In genomic region chr10:86757110-86757790, GRCh38 we compare ENCODE assay signal across 8 cellular contexts. TPM values are rescaled to one million over a fixed set of nuclear protein-coding genes. Genes with fewer than 3 reads are reported as not detected.
DNase-seq lines count a peak whose midpoint lies in the region; ATAC-seq and TF ChIP-seq lines count a peak whose summit lies in the region.

No MANE protein-coding gene starts in this region.

- H2BK20ac ChIP-seq in H9 (ENCODE audit: low read depth, low read length, poor library complexity, severe bottlenecking) = no peak overlapping the region

- H4K20me1 ChIP-seq in H9 (ENCODE audit: control insufficient read depth, insufficient read depth, insufficient read length) = peaks cover 4% of the 10 kb centered on the region

- H3K79me1 ChIP-seq in H9 (ENCODE audit: insufficient read depth, low read depth, low read length, poor library complexity, severe bottlenecking) = peaks cover 3% of the 10 kb centered on the region

- H3K27me3 ChIP-seq in H9 (ENCODE audit: insufficient read depth, low read length) (no peaks in the 10 kb centered on the region), iPS DF 6.9 (ENCODE audit: control insufficient read depth, insufficient read depth, low read length) (no peaks in the 10 kb centered on the region)

- H3K4me1 ChIP-seq in H9 (ENCODE audit: insufficient read depth, low read length) (peaks cover 4% of the 10 kb centered on the region; the same call in 1 of the 2 replicates), iPS DF 6.9 (ENCODE audit: control insufficient read depth, insufficient read depth, low read length) (peaks cover 4% of the 10 kb centered on the region; the same call in 1 of the 2 replicates)

- no peak for ATAC-seq in HG03469 (IDR thresholded peaks at IDR 0.05; ENCODE audit: unreplicated experiment)

- DNase-seq in CD14-positive monocyte (ENCODE audit: low spot score) = no peak
- DNase-seq in H9 = no peak
- peak; percentile 81 for DNase-seq in OCI-M1 (lab: John Stamatoyannopoulos, UW)
- DNase-seq in amniotic epithelial cell (ENCODE audit: low read depth) = peak; percentile 53
- DNase-seq in iPS DF 6.9 (ENCODE audit: low read depth, low spot score) = no peak
- no peak for DNase-seq in skeletal muscle cell (ENCODE audit: low read depth)
- no peak for DNase-seq in NCI-H2029 treated with DMSO at 0.1 percent for 48 hours (lab: John Stamatoyannopoulos, UW)

- H3K23ac ChIP-seq in H9 (ENCODE audit: insufficient read length, low read depth, low read length) = no peak overlapping the region

- H3K27ac ChIP-seq in H9 (ENCODE audit: insufficient read length, low read depth, low read length) (no peak overlapping the region), iPS DF 6.9 (ENCODE audit: low read length) (no peak overlapping the region)

- H3K4me3 Mint-ChIP-seq in CD14-positive monocyte (peak overlapping the region; percentile 79 to 83), H9 (peak overlapping the region; percentile 91 to 93)

- H3K36me3 Mint-ChIP-seq in CD14-positive monocyte (peaks cover 2 to 8% of the 10 kb centered on the region in 2 donors), H9 (ENCODE audit: insufficient read depth in 1 of 3, low read depth in 3 of 3) (peaks cover 4 to 10% (median 8%) of the 10 kb centered on the region in 3 experiments; a peak in 4 of 7 replicates)

- peaks cover 67 to 88% (median 76%) of the 10 kb centered on the region in 3 donors for H3K27me3 Mint-ChIP-seq in CD14-positive monocyte (ENCODE audit: low read depth in 3 of 3)
- H3K27me3 Mint-ChIP-seq in H9 (ENCODE audit: low read depth) = no peaks in the 10 kb centered on the region

- TF ChIP-seq CTCF in CD14-positive monocyte (IDR thresholded peaks at IDR 0.05) (no peak), H9 (conservative IDR thresholded peaks at IDR 0.05) (no peak; the same call in 2 of the 3 replicates)

- no peak overlapping the region for H4K5ac ChIP-seq in H9 (ENCODE audit: insufficient read length, low read depth, low read length)

- no peak overlapping the region for H4K8ac ChIP-seq in H9 (replicated peaks; ENCODE audit: insufficient read length, low read depth, low read length)

- H3K4me3 ChIP-seq in iPS DF 6.9 (ENCODE audit: low read length) (peak overlapping the region; percentile 100), skeletal muscle cell (ENCODE audit: low read depth, low read length) (peak overlapping the region; percentile 89)

- no peak overlapping the region for H2AFZ ChIP-seq in H9 (ENCODE audit: low read length)

- no peak overlapping the region for H4K91ac ChIP-seq in H9 (ENCODE audit: insufficient read length, low read depth, low read length)

- H3K4me1 Mint-ChIP-seq in CD14-positive monocyte (peaks cover 19% of the 10 kb centered on the region), H9 (peaks cover 63 to 64% of the 10 kb centered on the region in 2 experiments)

- H3T11ph ChIP-seq in H9 (ENCODE audit: low read length) = no peak overlapping the region

- no peak overlapping the region for H2AK5ac ChIP-seq in H9 (ENCODE audit: insufficient read length, low read length)

- H3K14ac ChIP-seq in H9 (ENCODE audit: insufficient read depth, low read length) = peak overlapping the region; percentile 93

- WGBS in H9 (ENCODE audit: extremely low coverage, insufficient read length, low lambda C conversion rate) = no CpG with 5 or more reads among the region's 42 CpGs
- no CpG with 5 or more reads among the region's 42 CpGs for WGBS in iPS DF 6.9 (ENCODE audit: insufficient coverage, insufficient read length)

- peak overlapping the region; percentile 64 for H3K4me2 ChIP-seq in H9 (ENCODE audit: insufficient read depth, insufficient read length, low read length)

- H3K23me2 ChIP-seq in H9 (ENCODE audit: insufficient read length, low read depth, low read length, poor library complexity, severe bottlenecking) = no peaks in the 10 kb centered on the region

- no peak overlapping the region for H2BK15ac ChIP-seq in H9 (ENCODE audit: low read depth, low read length)

- intact Hi-C loops in CD14-positive monocyte (cut with micrococcal nuclease) = no loop called here

- no peak overlapping the region for H3K56ac ChIP-seq in H9 (ENCODE audit: insufficient read length, low read depth, low read length)

- peak overlapping the region; percentile 87 for H3K9ac ChIP-seq in H9 (ENCODE audit: extremely low read depth, insufficient read length, low read length)

- peaks cover 55% of the 10 kb centered on the region for H3K79me2 ChIP-seq in H9 (ENCODE audit: insufficient read depth, low read length)

- no peaks in the 10 kb centered on the region for H3K36me3 ChIP-seq in iPS DF 6.9 (ENCODE audit: control insufficient read depth, insufficient read depth, low read length)

- no peak overlapping the region for H3K4ac ChIP-seq in H9 (ENCODE audit: low read depth, low read length)

- H3K9me3 Mint-ChIP-seq in CD14-positive monocyte (peaks cover 0 to 18% (median 8%) of the 10 kb centered on the region in 7 donors), H9 (no peaks in the 10 kb centered on the region)

- H2BK12ac ChIP-seq in H9 (ENCODE audit: insufficient read length, low read depth, low read length) = no peak overlapping the region

- H2BK120ac ChIP-seq in H9 (ENCODE audit: low read depth, low read length, poor library complexity, severe bottlenecking) = no peak overlapping the region

- no peak overlapping the region for H3K27ac Mint-ChIP-seq in CD14-positive monocyte
- H3K27ac Mint-ChIP-seq in H9 = peak overlapping the region; percentile 72 to 89 (median 79)

- H3K18ac ChIP-seq in H9 (ENCODE audit: insufficient read length, low read depth, low read length) = peak overlapping the region; percentile 85

- H2BK5ac ChIP-seq in H9 (ENCODE audit: insufficient read length, low read length) = no peak overlapping the region

- H3K9me3 ChIP-seq in H9 (ENCODE audit: control insufficient read depth, low read depth, low read length) = no peaks in the 10 kb centered on the region
- H3K9me3 ChIP-seq in iPS DF 6.9 (ENCODE audit: control insufficient read depth, insufficient read depth, low read length) = no peaks in the 10 kb centered on the region

RNA-seq across cellular contexts. Expression of gene BMPR1A, which starts 0.8 kb away (rescaled TPM):
- under 1 TPM; 0.25 to 0.61 TPM for polyA plus RNA-seq in CD14-positive monocyte
- 138 and 145 TPM in 2 replicates for total RNA-seq in H9 (2021)

Comparison
In these comparisons a context has a peak if more than half of its experiments do, and no peak if none do; other contexts are left out.
1. DNase-seq: peak in OCI-M1 (single experiment) and amniotic epithelial cell (single experiment); none in CD14-positive monocyte (single experiment), H9 (single experiment), iPS DF 6.9 (single experiment), skeletal muscle cell (single experiment) and NCI-H2029 treated with DMSO at 0.1 percent for 48 hours (single experiment).
2. H3K27ac Mint-ChIP-seq: peak in H9 (3 of 3); none in CD14-positive monocyte (0 of 7).